In genomic region chr7:101315336-101315735, GRCh38 we compare ENCODE assay signal across 1 cellular context.
TF ChIP-seq lines count a peak whose summit lies in the region.

No MANE protein-coding gene starts in this region.

TF ChIP-seq in endothelial cell of umbilical vein, 7 proteins besides CTCF, POLR2A, EP300 and RAD21:
- TF ChIP-seq GATA2 (IDR thresholded peaks at IDR 0.05; ENCODE audit: insufficient read depth, insufficient read length, low read depth, low read length) (no peak), EZH2 (IDR thresholded peaks at IDR 0.05; ENCODE audit: borderline replicate concordance, low read depth, low read length, severe bottlenecking) (no peak), MYC (IDR thresholded peaks at IDR 0.05; ENCODE audit: low read depth, low read length) (no peak), MAX (IDR thresholded peaks at IDR 0.05; ENCODE audit: insufficient read depth, insufficient read length) (no peak), JUN (IDR thresholded peaks at IDR 0.05; ENCODE audit: borderline replicate concordance, insufficient read depth, insufficient read length, low read depth) (no peak), POLR2AphosphoS5 (IDR thresholded peaks at IDR 0.05; ENCODE audit: insufficient read depth, low read depth, low read length) (no peak), FOS (IDR thresholded peaks at IDR 0.05; ENCODE audit: borderline replicate concordance, insufficient read depth, low read length) (no peak)
